Comparison of ENCODE assay signal across 11 cellular contexts in the genomic region with DNA sequence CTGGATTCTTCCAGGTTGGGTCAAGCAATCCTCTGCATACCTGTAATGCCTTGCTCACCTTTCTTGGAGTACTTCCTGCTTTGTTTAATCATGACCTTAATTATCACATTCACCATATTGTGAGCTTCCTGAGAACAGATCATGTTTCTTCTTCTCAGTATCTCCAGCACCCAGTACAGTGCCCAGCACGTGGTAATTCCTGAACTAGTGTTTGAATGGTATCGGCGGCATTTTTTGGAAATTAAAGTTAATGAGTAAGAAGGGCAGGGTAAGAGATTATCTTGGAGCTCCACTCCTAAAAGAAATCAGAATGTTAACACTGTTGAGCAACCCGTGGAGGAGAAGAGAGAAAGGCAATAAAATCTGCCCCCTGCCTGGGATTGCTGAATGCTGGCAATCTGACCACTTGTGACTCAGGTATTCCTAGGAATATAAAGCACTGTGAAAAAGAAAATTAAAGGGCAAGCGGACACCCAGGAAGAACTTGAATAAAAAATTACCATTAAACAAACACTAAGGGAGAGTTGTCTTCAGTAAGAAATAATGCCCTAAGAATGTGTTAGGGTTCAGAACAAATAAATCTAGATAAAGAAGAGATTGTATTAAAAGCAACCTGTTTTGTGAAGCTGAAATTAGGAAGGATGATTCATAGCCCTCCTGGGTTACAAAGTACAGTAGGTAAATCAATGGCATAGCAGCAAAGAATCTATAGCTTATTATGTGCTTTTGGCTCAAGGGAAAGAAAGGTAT.
DNase-seq lines count a peak whose midpoint lies in the region; ATAC-seq and TF ChIP-seq lines count a peak whose summit lies in the region.
"Had no signal": no experiment of that assay in that cellular context is flagged by ENCODE, and none has a peak within 500 bp of the region (broad histone marks: within the 10 kb centered on the region; RNA-seq: fewer than 3 reads in every experiment).

No MANE protein-coding gene starts in this region.

- WGBS in body of pancreas, 2 donors: 15 to 23% methylated on average over 5 of the region's 5 CpGs

- no peaks in the 10 kb centered on the region for H3K9me3 ChIP-seq in body of pancreas
- no peaks in the 10 kb centered on the region for H3K9me3 ChIP-seq in mucosa of descending colon

- TF ChIP-seq POLR2A in body of pancreas (IDR thresholded peaks at IDR 0.05): no peak

- H3K27ac ChIP-seq in body of pancreas (peak overlapping the region; percentile 20 to 88 (median 55)), substantia nigra (ENCODE audit: low read depth, low read length, poor library complexity, severe bottlenecking) (no peak overlapping the region)

- peaks cover 86% of the 10 kb centered on the region for H3K4me1 ChIP-seq in body of pancreas
- H3K4me1 ChIP-seq in mucosa of descending colon (ENCODE audit: low read depth): peaks cover 34% of the 10 kb centered on the region

- H3K4me3 ChIP-seq in body of pancreas (no peak overlapping the region), mucosa of descending colon (no peak overlapping the region)

- H3K36me3 ChIP-seq in body of pancreas (replicated peaks in 1 of 2; ENCODE audit: insufficient read depth in 1 of 2, low read depth in 2 of 2): no peaks in the 10 kb centered on the region
- H3K36me3 ChIP-seq in mucosa of descending colon (ENCODE audit: low read depth): no peaks in the 10 kb centered on the region

- DNase-seq in AG20443 (ENCODE audit: low spot score): peak; percentile 81
- DNase-seq in NCI-H1417 (lab: John Stamatoyannopoulos, UW): peak in 2 of 3 experiments; percentile 43 to 74
- peak; percentile 64 to 85 (median 70) for DNase-seq in body of pancreas
- peak in 1 of 3 donors; percentile 59 for DNase-seq in mucosa of descending colon
- no peak for DNase-seq in OCI-M1 (lab: John Stamatoyannopoulos, UW)
- DNase-seq in D341Med (ENCODE audit: low spot score): no peak
- DNase-seq in activated CD8-positive, alpha-beta memory T cell treated with anti-CD3 and anti-CD28 coated beads for 24 hours: no peak
- DNase-seq in substantia nigra (lab: John Stamatoyannopoulos, UW): no peak
- DNase-seq: activated effector memory CD4-positive, alpha-beta T cell treated with Interleukin-2 at 50 U/mL for 16 hours; DND-41; hippocampal formation had no signal

- ATAC-seq in body of pancreas (peak; percentile 87), mucosa of descending colon (peak; percentile 75)

- peak in 4 of 7 experiments; percentile 19 to 47 (median 26) for TF ChIP-seq CTCF in body of pancreas (IDR thresholded peaks at IDR 0.05)
- TF ChIP-seq CTCF in mucosa of descending colon (IDR thresholded peaks at IDR 0.05): no peak

- H3K27me3 ChIP-seq in body of pancreas: no peaks in the 10 kb centered on the region

- intact Hi-C loops in body of pancreas (cut with DNase I): no loop called here
- intact Hi-C loops in mucosa of descending colon (cut with DNase I, micrococcal nuclease): no loop called here

Comparison
In these comparisons a context has a peak if more than half of its experiments do, and no peak if none do; other contexts are left out.
1. DNase-seq: peak in AG20443 (single experiment), NCI-H1417 (2 of 3) and body of pancreas (4 of 4); none in OCI-M1 (single experiment), D341Med (single experiment), activated CD8-positive, alpha-beta memory T cell treated with anti-CD3 and anti-CD28 coated beads for 24 hours (single experiment) and substantia nigra (0 of 49).